In genomic region chr17:36546418-36547093, GRCh38 we compare ENCODE assay signal across 1 cellular context.
TF ChIP-seq lines count a peak whose summit lies in the region.

No MANE protein-coding gene starts in this region.

TF ChIP-seq in HepG2, 621 proteins besides CTCF, POLR2A, EP300 and RAD21:
- TF ChIP-seq NFE2L2 (IDR thresholded peaks at IDR 0.05; ENCODE audit: low read length) (peak; percentile 72), NFE2L1 (CRISPR knock-in tag; IDR thresholded peaks at IDR 0.05; ENCODE audit: borderline replicate concordance) (no peak)
